Comparison of ENCODE assay signal across 8 cellular contexts in the genomic region with DNA sequence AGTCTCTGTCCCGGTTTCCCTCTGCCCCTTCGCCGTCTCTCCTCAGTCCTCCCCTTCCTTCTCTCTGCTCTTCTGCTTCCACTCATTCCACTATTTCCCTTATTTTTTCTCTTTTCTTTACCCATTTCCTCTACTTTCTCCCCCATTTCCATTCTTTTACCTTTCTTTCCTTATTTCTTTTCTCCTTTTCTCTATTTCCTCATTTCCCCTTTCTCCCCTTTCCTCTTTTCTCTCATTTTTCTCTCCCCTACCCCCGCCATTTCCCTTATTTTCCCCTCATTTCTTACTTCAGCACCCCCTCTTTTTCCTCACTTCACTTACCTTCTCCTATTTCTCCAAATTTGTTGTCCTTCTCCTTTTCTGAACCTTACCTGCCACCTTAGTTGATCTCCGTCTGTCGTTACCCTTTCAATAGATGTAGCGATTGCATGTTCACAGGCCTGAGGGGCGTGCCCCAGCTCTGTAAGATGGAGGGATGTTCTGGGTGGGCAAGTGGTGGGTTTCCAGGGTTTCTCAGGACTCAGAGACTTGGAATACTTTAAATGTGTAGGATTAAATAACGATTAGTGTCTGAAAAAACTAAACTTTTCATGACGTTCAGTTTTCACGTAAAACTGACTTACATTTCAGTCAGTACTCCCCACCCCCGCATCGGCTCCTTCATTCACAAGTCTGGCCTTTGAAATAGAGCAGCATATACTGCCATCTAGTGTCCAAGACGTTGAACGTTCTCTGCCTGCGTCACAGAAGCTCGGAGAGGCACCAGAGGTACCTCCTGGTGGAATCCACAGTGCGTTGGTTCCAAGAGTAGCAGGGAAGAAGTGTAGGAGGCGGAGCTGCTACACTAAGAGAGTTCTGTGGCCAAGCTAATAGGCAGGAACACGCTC. TPM values are rescaled to one million over a fixed set of nuclear protein-coding genes. Genes with fewer than 3 reads are reported as not detected.
DNase-seq lines count a peak whose midpoint lies in the region; ATAC-seq and TF ChIP-seq lines count a peak whose summit lies in the region.

No MANE protein-coding gene starts in this region.

- H2AFZ ChIP-seq in PC-9 (0 out of 2 replicates have a peak overlapping the region, but pooled peaks have one; percentile 76), fibroblast of lung (ENCODE audit: low read length) (peak overlapping the region; percentile 59)

- POLR2A ChIA-PET in PC-9 (lab: Charles Lee; ENCODE audit: unreplicated experiment): no interaction called here

- H3K9ac ChIP-seq in fibroblast of lung (ENCODE audit: insufficient read depth, low read length): no peak overlapping the region

- no peaks in the 10 kb centered on the region for H3K27me3 ChIP-seq in PC-9 (ENCODE audit: insufficient read depth, low read depth)
- H3K27me3 ChIP-seq in fibroblast of lung (ENCODE audit: control insufficient read depth, insufficient read depth, low read length): peaks cover 13% of the 10 kb centered on the region

- BruUV-seq in PC-9 (replicated peaks; lab: Mats Ljungman, UMichigan): no TSS peak

- no peaks in the 10 kb centered on the region for H3K79me2 ChIP-seq in PC-9 (ENCODE audit: low read depth)
- no peaks in the 10 kb centered on the region for H3K79me2 ChIP-seq in fibroblast of lung (ENCODE audit: control insufficient read depth, insufficient read depth, low read length)

- H3K4me1 Mint-ChIP-seq in naive B cell: peaks cover 13 to 20% (median 15%) of the 10 kb centered on the region in 3 donors

- peak; percentile 91 for DNase-seq in DMS114 treated with DMSO at 0.1 percent for 48 hours (lab: John Stamatoyannopoulos, UW; ENCODE audit: unreplicated experiment)
- DNase-seq in Jurkat, Clone E6-1 (ENCODE audit: low read depth, low spot score): peak; percentile 72
- DNase-seq in PC-9: peak; percentile 78 to 85
- peak; percentile 81 to 84 for DNase-seq in activated T-cell treated with anti-CD3 and anti-CD28 coated beads, Interleukin-2, amount 50 U/mL, for 48 hours
- DNase-seq in fibroblast of lung (ENCODE audit: low read depth in 2 of 2): peak; percentile 80 to 93
- peak; percentile 75 for DNase-seq in naive B cell
- DNase-seq in stimulated activated CD8-positive, alpha-beta memory T cell treated with anti-CD3 and anti-CD28 coated beads, Interleukin-7, amount 100 ng/mL, for 48 hours (ENCODE audit: extremely low read depth in 1 of 2, low read depth in 1 of 2): peak; percentile 40 to 55

- H3K4me1 ChIP-seq in PC-9 (replicated peaks; ENCODE audit: insufficient read depth): peaks cover 37% of the 10 kb centered on the region
- peaks cover 3% of the 10 kb centered on the region for H3K4me1 ChIP-seq in fibroblast of lung (ENCODE audit: control insufficient read depth, extremely low read depth, insufficient read depth, low read length)

- H3K36me3 ChIP-seq in PC-9 (ENCODE audit: low read depth): no peaks in the 10 kb centered on the region
- H3K36me3 ChIP-seq in fibroblast of lung (ENCODE audit: control insufficient read depth, insufficient read depth, low read length): no peaks in the 10 kb centered on the region

- no peaks in the 10 kb centered on the region for H3K36me3 Mint-ChIP-seq in naive B cell

- CTCF ChIA-PET in PC-9 (lab: Charles Lee): interaction anchor here (0.6 to 3.0 kb wide), 9 partner anchors 17 to 325 kb away, joined by 3 to 33 read pairs (median 5); no protein-coding TSS in a partner anchor

- H3K27ac Mint-ChIP-seq in naive B cell: peak overlapping the region; percentile 29 to 95 (median 77)

- peaks cover 0 to 15% (median 0%) of the 10 kb centered on the region in 3 donors for H3K27me3 Mint-ChIP-seq in naive B cell

- intact Hi-C loops in PC-9 (cut with micrococcal nuclease; ENCODE audit: unreplicated experiment): loop anchor here (1.0 to 5.0 kb wide), 8 partner anchors 59 to 885 kb away; no protein-coding TSS in a partner anchor

- no peak overlapping the region; the same call in 1 of the 2 replicates for H3K4me3 ChIP-seq in Jurkat, Clone E6-1 (ENCODE audit: low read length)
- H3K4me3 ChIP-seq in PC-9: peak overlapping the region; percentile 82; the same call in 1 of the 2 replicates
- peak overlapping the region; percentile 28 to 61 (median 44) for H3K4me3 ChIP-seq in fibroblast of lung (replicated peaks in 1 of 4; ENCODE audit: control extremely low read depth in 1 of 4, insufficient read depth in 1 of 4, low read depth in 3 of 4, low read length in 4 of 4)

- H3K4me2 ChIP-seq in PC-9 (peak overlapping the region; percentile 83), fibroblast of lung (ENCODE audit: extremely low read depth, insufficient read depth, low read length) (peak overlapping the region; percentile 75)

- TF ChIP-seq CTCF in PC-9 (conservative IDR thresholded peaks at IDR 0.05) (peak; percentile 93), fibroblast of lung (conservative IDR thresholded peaks at IDR 0.05 in 1 of 2, IDR thresholded peaks at IDR 0.05 in 1 of 2; ENCODE audit: low read depth in 1 of 2, low read length in 2 of 2) (peak; percentile 50 to 62)

- H3F3A ChIP-seq in PC-9 (ENCODE audit: insufficient read depth, low read depth): 0 out of 2 replicates have a peak, but pooled peaks cover 5% of the 10 kb centered on the region

- H3K4me3 Mint-ChIP-seq in naive B cell: peak overlapping the region; percentile 79 to 97 (median 92)

- peaks cover 0 to 2% (median 0%) of the 10 kb centered on the region in 7 donors for H3K9me3 Mint-ChIP-seq in naive B cell

- H3K9me3 ChIP-seq in PC-9 (ENCODE audit: insufficient read depth, low read depth) (no peaks in the 10 kb centered on the region), fibroblast of lung (ENCODE audit: control insufficient read depth, insufficient read depth, low read depth, low read length) (no peaks in the 10 kb centered on the region)

- H4K20me1 ChIP-seq in PC-9 (ENCODE audit: insufficient read depth): no peaks in the 10 kb centered on the region
- H4K20me1 ChIP-seq in fibroblast of lung (ENCODE audit: control insufficient read depth, extremely low read depth, insufficient read depth, low read length): no peaks in the 10 kb centered on the region

- no peak overlapping the region for H3K27ac ChIP-seq in PC-9
- H3K27ac ChIP-seq in fibroblast of lung (ENCODE audit: insufficient read depth, low read length): no peak overlapping the region

- H3K9me2 ChIP-seq in PC-9 (ENCODE audit: insufficient read depth): no peaks in the 10 kb centered on the region

- ATAC-seq in GM21576 (IDR thresholded peaks at IDR 0.05; ENCODE audit: unreplicated experiment): peak; percentile 77
- ATAC-seq in naive B cell (ENCODE audit: low read depth in 2 of 2): peak; percentile 64 to 73

RNA-seq across cellular contexts. Expression of a gene that starts 0.6 kb away (rescaled TPM):
- not detected for polyA plus RNA-seq in Jurkat, Clone E6-1 (2012; ENCODE audit: insufficient read depth, insufficient read length)
- total RNA-seq in PC-9 (2021) (not detected in 2 replicates), fibroblast of lung (not detected in 2 replicates)
- polyA plus RNA-seq in fibroblast of lung (not detected in 2 replicates), naive B cell (ENCODE audit: low read depth in 6 of 6) (under 1 TPM in 1 of 6 donors, not detected in 5; 0.15 TPM)
- not detected in 2 replicates for polyA plus RNA-seq in fibroblast of lung (2012)
- not detected in 2 replicates for polyA minus RNA-seq in fibroblast of lung (ENCODE audit: low replicate concordance)

RNA-seq across cellular contexts. Expression of a gene that starts 1.3 kb away (rescaled TPM):
- polyA plus RNA-seq in Jurkat, Clone E6-1 (2012; ENCODE audit: insufficient read depth, insufficient read length): 0.64 TPM
- 43.5 and 43.9 TPM in 2 replicates for total RNA-seq in PC-9 (2021)
- 32.4 and 51.5 TPM in 2 replicates for total RNA-seq in fibroblast of lung
- polyA plus RNA-seq in fibroblast of lung: 9.7 and 24.2 TPM in 2 replicates
- 6.5 and 16.0 TPM in 2 replicates for polyA plus RNA-seq in fibroblast of lung (2012)
- polyA minus RNA-seq in fibroblast of lung (ENCODE audit: low replicate concordance): 4.8 and 6.7 TPM in 2 replicates
- 1,000 to 10,000 TPM in 5 of 6 donors, 100 to 1,000 TPM in 1; 962 to 3,491 (median 1,874) TPM for polyA plus RNA-seq in naive B cell (ENCODE audit: low read depth in 6 of 6)

RNA-seq across cellular contexts. Expression of a gene that starts 48.8 kb away (rescaled TPM):
- polyA plus RNA-seq in Jurkat, Clone E6-1 (2012; ENCODE audit: insufficient read depth, insufficient read length): not detected
- 1.0 and 1.1 TPM in 2 replicates for total RNA-seq in PC-9 (2021)
- 17.2 and 17.5 TPM in 2 replicates for total RNA-seq in fibroblast of lung
- 6.5 and 11.8 TPM in 2 replicates for polyA plus RNA-seq in fibroblast of lung
- polyA plus RNA-seq in fibroblast of lung (2012): 3.8 and 7.1 TPM in 2 replicates
- polyA minus RNA-seq in fibroblast of lung (ENCODE audit: low replicate concordance): 38.1 and 67.8 TPM in 2 replicates
- polyA plus RNA-seq in naive B cell (ENCODE audit: low read depth in 6 of 6): 1 to 10 TPM in 2 of 6 donors, under 1 TPM in 3, not detected in 1; 0.31 to 1.7 (median 0.70) TPM
